Comparison of ENCODE assay signal across 8 cellular contexts in the genomic region with DNA sequence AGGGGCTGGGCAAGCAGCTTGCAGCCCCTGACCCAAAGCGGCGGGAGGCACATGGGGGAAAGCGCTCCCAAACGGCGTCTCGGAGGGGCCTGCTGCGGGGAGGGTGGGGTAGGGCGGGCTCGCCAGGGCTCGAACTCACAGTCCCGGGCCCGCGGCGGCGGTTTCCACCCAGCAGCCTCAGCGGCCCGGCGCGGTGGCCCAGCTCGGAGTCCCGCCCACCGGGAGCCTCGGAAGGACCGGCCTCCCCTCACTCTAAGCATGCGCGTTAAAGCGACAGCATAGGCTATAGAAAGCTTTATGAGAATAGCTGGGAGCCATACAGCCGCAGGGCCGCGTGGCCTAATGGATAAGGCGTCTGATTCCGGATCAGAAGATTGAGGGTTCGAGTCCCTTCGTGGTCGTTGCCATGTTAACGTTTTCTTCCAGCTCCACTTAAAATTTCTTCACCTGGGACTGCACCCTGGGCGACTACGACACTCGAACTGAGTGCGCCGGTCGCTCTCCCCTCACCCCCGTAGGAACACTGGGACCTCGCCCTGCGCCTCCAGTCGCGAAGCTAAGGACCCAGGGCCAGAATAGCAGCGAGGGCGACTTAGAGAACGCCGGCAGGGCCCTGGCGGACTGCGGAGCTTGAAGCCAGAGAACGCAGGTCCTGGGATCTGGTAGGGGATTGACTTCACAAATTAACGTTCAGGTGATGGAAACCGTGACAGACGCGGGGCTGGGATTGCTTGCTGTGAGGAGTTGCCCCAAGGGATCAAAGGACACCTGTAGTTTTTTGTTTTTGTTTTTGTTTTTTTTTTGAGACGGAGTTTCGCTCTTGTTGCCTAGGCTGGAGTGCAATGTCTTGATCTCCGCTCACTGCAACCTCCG. TPM values are rescaled to one million over a fixed set of nuclear protein-coding genes. Genes with fewer than 3 reads are reported as not detected.
A peak's percentile ranks its signal among the peaks of the same experiment; 100 is the strongest.
DNase-seq lines count a peak whose midpoint lies in the region; ATAC-seq and TF ChIP-seq lines count a peak whose summit lies in the region.

No MANE protein-coding gene starts in this region.

- H3K4me3 Mint-ChIP-seq in CD4-positive, alpha-beta T cell, result peak overlapping the region; percentile 93
- peak overlapping the region; percentile 81 for H3K4me3 Mint-ChIP-seq in activated CD4-positive, alpha-beta memory T cell treated with anti-CD3 and anti-CD28 coated beads, Interleukin-2, amount 10 ng/mL, durations not matched to agents 7 days and 5 days

- H3K4me1 ChIP-seq in lung (ENCODE audit: control insufficient read depth in 2 of 2, insufficient read depth in 2 of 2, low read length in 2 of 2), result peaks cover 0 to 6% of the 10 kb centered on the region in 2 donors

- no peaks in the 10 kb centered on the region for H3K27me3 ChIP-seq in CD4-positive, alpha-beta T cell (ENCODE audit: control insufficient read depth, insufficient read depth, low read length)
- H3K27me3 ChIP-seq in lung (ENCODE audit: control insufficient read depth, insufficient read depth), result no peaks in the 10 kb centered on the region

- POLR2A ChIA-PET in CD4-positive, alpha-beta T cell (lab: Charles Lee), result interaction anchor here (0.8 to 5.9 kb wide), 26 partner anchors 9 to 350 kb away, joined by 3 to 77 read pairs (median 6); partner anchors contain the start of genes CLUAP1, FLYWCH2, IL32 and ZNF174
- POLR2A ChIA-PET in activated CD4-positive, alpha-beta memory T cell treated with anti-CD3 and anti-CD28 coated beads, Interleukin-2, amount 10 ng/mL, durations not matched to agents 7 days and 5 days (lab: Charles Lee), result interaction anchor here (0.8 to 5.0 kb wide), 21 partner anchors 8 to 1186 kb away, joined by 3 to 51 read pairs (median 4); partner anchors contain the start of genes IL32, RPS2, TNFRSF12A and ZNF174

- peaks cover 31% of the 10 kb centered on the region for H3K4me1 Mint-ChIP-seq in CD4-positive, alpha-beta T cell (ENCODE audit: low read depth)
- H3K4me1 Mint-ChIP-seq in activated CD4-positive, alpha-beta memory T cell treated with anti-CD3 and anti-CD28 coated beads, Interleukin-2, amount 10 ng/mL, durations not matched to agents 7 days and 5 days, result peaks cover 37% of the 10 kb centered on the region

- peak overlapping the region; percentile 98 for H3K27ac Mint-ChIP-seq in CD4-positive, alpha-beta T cell
- peak overlapping the region; percentile 82 for H3K27ac Mint-ChIP-seq in activated CD4-positive, alpha-beta memory T cell treated with anti-CD3 and anti-CD28 coated beads, Interleukin-2, amount 10 ng/mL, durations not matched to agents 7 days and 5 days

- 2% methylated on average over 62 of the region's 62 CpGs for WGBS in lung, 2 donors

- peak; percentile 81 for ATAC-seq in CD4-positive, alpha-beta T cell (ENCODE audit: poor library complexity)
- ATAC-seq in GM19455 (IDR thresholded peaks at IDR 0.05; ENCODE audit: unreplicated experiment), result peak; percentile 71
- peak; percentile 89 for ATAC-seq in lung (ENCODE audit: insufficient read depth, low FRiP score)

- H3K36me3 Mint-ChIP-seq in CD4-positive, alpha-beta T cell (ENCODE audit: low read depth), result peaks cover 32% of the 10 kb centered on the region
- peaks cover 8% of the 10 kb centered on the region for H3K36me3 Mint-ChIP-seq in activated CD4-positive, alpha-beta memory T cell treated with anti-CD3 and anti-CD28 coated beads, Interleukin-2, amount 10 ng/mL, durations not matched to agents 7 days and 5 days (ENCODE audit: low read depth)

- intact Hi-C loops in CD4-positive, alpha-beta T cell (cut with DNase I, micrococcal nuclease), result loop anchor here (1.0 to 10.0 kb wide), 7 partner anchors 8 to 352 kb away; partner anchors contain the start of genes CLUAP1 (in 1 of the 2), NAA60 (in 1 of the 2), OR1F1 (in 1 of the 2) and ZNF213 (in 1 of the 2)

- H3K4me3 ChIP-seq in lung, result peak overlapping the region; percentile 66

- H3K36me3 ChIP-seq in lung (ENCODE audit: control insufficient read depth in 2 of 2, insufficient read depth in 2 of 2, low read length in 2 of 2), result no peaks in the 10 kb centered on the region

- CTCF ChIA-PET in CD4-positive, alpha-beta T cell (lab: Charles Lee), result interaction anchor here (0.6 to 2.9 kb wide), 11 partner anchors 8 to 849 kb away, joined by 3 to 20 read pairs (median 4); partner anchors contain the start of genes ZNF174, ZNF213 and ZSCAN32
- CTCF ChIA-PET in activated CD4-positive, alpha-beta memory T cell treated with anti-CD3 and anti-CD28 coated beads, Interleukin-2, amount 10 ng/mL, durations not matched to agents 7 days and 5 days (lab: Charles Lee), result interaction anchor here (0.7 to 5.6 kb wide), 21 partner anchors 8 to 268 kb away, joined by 3 to 56 read pairs (median 4); partner anchors contain the start of genes FLYWCH2 and ZNF213

- H3K9me3 ChIP-seq in CD4-positive, alpha-beta T cell (ENCODE audit: control insufficient read depth, low read length), result peaks cover 16% of the 10 kb centered on the region
- H3K9me3 ChIP-seq in lung (ENCODE audit: control insufficient read depth in 2 of 2, insufficient read depth in 1 of 2, low read length in 1 of 2), result no peaks in the 10 kb centered on the region

- H3K27me3 Mint-ChIP-seq in CD4-positive, alpha-beta T cell, result peaks cover 22% of the 10 kb centered on the region
- H3K27me3 Mint-ChIP-seq in activated CD4-positive, alpha-beta memory T cell treated with anti-CD3 and anti-CD28 coated beads, Interleukin-2, amount 10 ng/mL, durations not matched to agents 7 days and 5 days, result peaks cover 22% of the 10 kb centered on the region

- H3K9me3 Mint-ChIP-seq in CD4-positive, alpha-beta T cell, result peaks cover 2% of the 10 kb centered on the region
- no peaks in the 10 kb centered on the region for H3K9me3 Mint-ChIP-seq in activated CD4-positive, alpha-beta memory T cell treated with anti-CD3 and anti-CD28 coated beads, Interleukin-2, amount 10 ng/mL, durations not matched to agents 7 days and 5 days

- H3K27ac ChIP-seq in CD4-positive, alpha-beta T cell (ENCODE audit: low read depth, low read length), result no peak overlapping the region
- H3K27ac ChIP-seq in lung (ENCODE audit: low read depth in 1 of 2, low read length in 1 of 2), result peak overlapping the region; percentile 89 to 94

- no peak for TF ChIP-seq CTCF in CD4-positive, alpha-beta T cell (IDR thresholded peaks at IDR 0.05)
- no peak for TF ChIP-seq CTCF in lung (IDR thresholded peaks at IDR 0.05; ENCODE audit: control extremely low read depth, extremely low read depth)

- DNase-seq in CD4-positive, alpha-beta T cell, result peak; percentile 94 to 99 (median 97)
- DNase-seq in HK-2 (ENCODE audit: unreplicated experiment) (peak; percentile 98), NCI-H82 (lab: John Stamatoyannopoulos, UW) (peak; percentile 98), ecto neural progenitor cell (ENCODE audit: low spot score) (peak; percentile 99), lung (ENCODE audit: low spot score) (peak; percentile 95)
- DNase-seq in activated CD4-positive, alpha-beta memory T cell treated with anti-CD3 and anti-CD28 coated beads, Interleukin-2, amount 10 ng/mL, durations not matched to agents 7 days and 5 days, result peak; percentile 99
- DNase-seq in stimulated activated CD4-positive, alpha-beta T cell treated with anti-CD3 and anti-CD28 coated beads, TNF-alpha, amount 100 ng/mL, for 24 hours (ENCODE audit: low read depth in 3 of 3), result peak; percentile 97 to 99 (median 98)

RNA-seq across cellular contexts. Expression of gene ZNF213, which starts 15.8 kb away (rescaled TPM):
- 1 to 10 TPM; 1.6 to 2.2 TPM for total RNA-seq in CD4-positive, alpha-beta T cell
- total RNA-seq in activated CD4-positive, alpha-beta memory T cell treated with anti-CD3 and anti-CD28 coated beads, Interleukin-2, amount 10 ng/mL, durations not matched to agents 7 days and 5 days, result 10 to 100 TPM; 10.5 to 11.6 TPM
- total RNA-seq in lung, result 10 to 100 TPM; 12.8 to 13.1 TPM
- polyA plus RNA-seq in lung, result 10 to 100 TPM in 1 of 2 donors, 1 to 10 TPM in 1; 7.8 to 10.3 TPM

RNA-seq across cellular contexts. Expression of gene OR1F1, which starts 37.4 kb away (rescaled TPM):
- not detected for total RNA-seq in CD4-positive, alpha-beta T cell
- total RNA-seq in activated CD4-positive, alpha-beta memory T cell treated with anti-CD3 and anti-CD28 coated beads, Interleukin-2, amount 10 ng/mL, durations not matched to agents 7 days and 5 days, result not detected
- total RNA-seq in lung, result not detected
- not detected for polyA plus RNA-seq in lung

RNA-seq across cellular contexts. Expression of gene ZNF205, which starts 38.2 kb away (rescaled TPM):
- total RNA-seq in CD4-positive, alpha-beta T cell, result not detected
- not detected for total RNA-seq in activated CD4-positive, alpha-beta memory T cell treated with anti-CD3 and anti-CD28 coated beads, Interleukin-2, amount 10 ng/mL, durations not matched to agents 7 days and 5 days
- total RNA-seq in lung, result 10 to 100 TPM in 1 of 2 donors, 1 to 10 TPM in 1; 9.8 to 12.7 TPM
- polyA plus RNA-seq in lung, result 10 to 100 TPM; 10.2 to 33.0 TPM

RNA-seq across cellular contexts. Expression of gene ZSCAN10, which starts 51.5 kb away (rescaled TPM):
- total RNA-seq in CD4-positive, alpha-beta T cell, result under 1 TPM; 0.36 to 0.56 TPM
- total RNA-seq in activated CD4-positive, alpha-beta memory T cell treated with anti-CD3 and anti-CD28 coated beads, Interleukin-2, amount 10 ng/mL, durations not matched to agents 7 days and 5 days, result under 1 TPM in 1 of 2 experiments, not detected in 1; 0.15 TPM
- total RNA-seq in lung, result under 1 TPM in 1 of 2 donors, not detected in 1; 0.21 TPM
- polyA plus RNA-seq in lung, result under 1 TPM in 1 of 2 donors, not detected in 1; 0.02 TPM

Comparison
In these comparisons a context has a peak if more than half of its experiments do, and no peak if none do; other contexts are left out.
1. RNA of gene ZNF205, which starts 38.2 kb away (total RNA-seq): 9.8 to 12.7 TPM in lung; not detected in activated CD4-positive, alpha-beta memory T cell treated with anti-CD3 and anti-CD28 coated beads, Interleukin-2, amount 10 ng/mL, durations not matched to agents 7 days and 5 days and not detected in CD4-positive, alpha-beta T cell; every median in the first group is over 4 times any median in the second.
2. Peak in every context shown above with its lines, with median percentiles within 50 percentile points of each other: ATAC-seq and DNase-seq.